8 cellular contexts compared by ENCODE assay signal in the genomic region with DNA sequence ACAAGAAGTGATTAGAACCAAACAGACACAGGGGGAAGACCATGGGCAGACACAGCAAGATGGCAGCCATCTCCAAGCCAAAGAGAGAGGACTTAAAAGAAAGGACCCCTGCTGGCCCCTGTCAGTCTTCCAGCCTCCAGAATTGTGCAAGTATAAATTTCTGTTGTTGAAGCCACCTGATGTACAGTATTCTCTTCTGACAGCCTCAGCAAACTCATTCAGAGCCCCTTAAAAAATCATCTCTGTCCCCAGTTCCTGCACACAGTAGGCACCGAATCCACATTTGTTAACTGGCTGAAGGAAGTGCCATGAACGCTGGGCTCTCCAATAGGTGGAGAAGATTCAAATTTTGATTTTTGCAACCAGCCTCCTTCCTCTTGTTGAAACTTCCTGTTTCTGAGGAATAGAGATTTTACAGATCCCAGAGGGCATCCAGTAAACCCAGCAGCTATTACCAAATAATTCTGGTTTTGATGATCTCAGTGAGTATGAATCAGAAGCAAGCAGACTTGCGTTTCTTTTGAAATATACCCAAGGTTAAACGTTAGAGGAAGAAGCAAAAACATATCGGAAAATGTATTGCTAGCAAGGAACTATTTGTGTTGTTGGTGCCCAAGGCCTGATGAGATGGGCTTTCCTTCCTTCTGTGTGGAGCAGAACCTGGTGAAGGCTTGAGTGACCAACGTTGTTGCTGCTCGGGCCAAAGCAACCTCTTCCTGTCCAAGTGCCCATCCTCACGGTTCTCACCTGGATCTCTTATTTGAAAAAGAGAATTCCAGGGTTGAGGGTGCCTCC. TPM values are rescaled to one million over a fixed set of nuclear protein-coding genes. Genes with fewer than 3 reads are reported as not detected.
DNase-seq lines count a peak whose midpoint lies in the region; ATAC-seq and TF ChIP-seq lines count a peak whose summit lies in the region.

No MANE protein-coding gene starts in this region.

- H3K4me3 Mint-ChIP-seq in naive thymus-derived CD4-positive, alpha-beta T cell = peak overlapping the region in 1 of 10 donors; percentile 10

- peak; percentile 10 for TF ChIP-seq CTCF in choroid plexus epithelial cell (conservative IDR thresholded peaks at IDR 0.05; ENCODE audit: low read depth, low read length)
- TF ChIP-seq CTCF in GM10248 (IDR thresholded peaks at IDR 0.05; ENCODE audit: control extremely low read depth, extremely low read depth, low read depth, missing control alignments) = no peak

- H3K36me3 ChIP-seq in naive thymus-derived CD4-positive, alpha-beta T cell (ENCODE audit: control insufficient read depth in 2 of 3, insufficient read depth in 3 of 3, low read length in 3 of 3) = no peaks in the 10 kb centered on the region

- H3K27me3 ChIP-seq in naive thymus-derived CD4-positive, alpha-beta T cell (ENCODE audit: control insufficient read depth in 2 of 2, insufficient read depth in 2 of 2, low read length in 2 of 2) = no peaks in the 10 kb centered on the region

- no peak overlapping the region for H3K27ac ChIP-seq in naive thymus-derived CD4-positive, alpha-beta T cell (ENCODE audit: low read depth, low read length)

- peaks cover 0 to 4% (median 0%) of the 10 kb centered on the region in 5 donors for H3K36me3 Mint-ChIP-seq in naive thymus-derived CD4-positive, alpha-beta T cell

- peaks cover 0 to 57% (median 0%) of the 10 kb centered on the region in 7 donors for H3K4me1 Mint-ChIP-seq in naive thymus-derived CD4-positive, alpha-beta T cell

- peaks cover 0 to 2% (median 0%) of the 10 kb centered on the region in 11 donors for H3K9me3 Mint-ChIP-seq in naive thymus-derived CD4-positive, alpha-beta T cell

- H3K4me1 ChIP-seq in naive thymus-derived CD4-positive, alpha-beta T cell (ENCODE audit: control insufficient read depth in 2 of 2, insufficient read depth in 2 of 2, low read length in 2 of 2) = no peaks in the 10 kb centered on the region

- peak; percentile 67 for ATAC-seq in naive thymus-derived CD4-positive, alpha-beta T cell
- ATAC-seq in GM18873 (IDR thresholded peaks at IDR 0.05; ENCODE audit: low FRiP score, unreplicated experiment) = no peak

- H3K27me3 Mint-ChIP-seq in naive thymus-derived CD4-positive, alpha-beta T cell = no peaks in the 10 kb centered on the region

- intact Hi-C loops in naive thymus-derived CD4-positive, alpha-beta T cell (cut with micrococcal nuclease) = loop anchor here in 1 of 2 donors (2.0 kb wide), 1 partner anchor 23 kb away; no protein-coding TSS in a partner anchor

- H3K4me3 ChIP-seq in choroid plexus epithelial cell (ENCODE audit: low read depth, low read length) = no peak overlapping the region
- no peak overlapping the region for H3K4me3 ChIP-seq in naive thymus-derived CD4-positive, alpha-beta T cell (ENCODE audit: low read length)

- DNase-seq in EH (ENCODE audit: low read depth) = peak; percentile 87
- DNase-seq in NOMO-1 treated with dmso at 0.1 percent for 144 hours (lab: John Stamatoyannopoulos, UW; ENCODE audit: unreplicated experiment) = peak; percentile 81
- DNase-seq in choroid plexus epithelial cell (ENCODE audit: low read depth) = peak; percentile 89
- DNase-seq in naive thymus-derived CD4-positive, alpha-beta T cell = no peak
- DNase-seq in GM10248 (ENCODE audit: extremely low spot score) = no peak
- no peak for DNase-seq in HUDEP-2 (lab: John Stamatoyannopoulos, UW; ENCODE audit: unreplicated experiment in 76 of 76)
- DNase-seq in GM19240 (ENCODE audit: insufficient read length, low spot score) = no peak

- peak overlapping the region in 3 of 9 donors; percentile 8 to 58 (median 32) for H3K27ac Mint-ChIP-seq in naive thymus-derived CD4-positive, alpha-beta T cell

- CTCF ChIA-PET in naive thymus-derived CD4-positive, alpha-beta T cell (lab: Charles Lee) = no interaction called here
- CTCF ChIA-PET in GM10248 (lab: Yijun Ruan, JAX) = interaction anchor here (1.0 to 1.9 kb wide), 3 partner anchors 693 to 744 kb away, joined by 3 to 5 read pairs (median 5); no protein-coding TSS in a partner anchor

- POLR2A ChIA-PET in naive thymus-derived CD4-positive, alpha-beta T cell (lab: Charles Lee) = no interaction called here
- POLR2A ChIA-PET in GM10248 (lab: Yijun Ruan, JAX) = no interaction called here

- H3K9me3 ChIP-seq in naive thymus-derived CD4-positive, alpha-beta T cell (ENCODE audit: control insufficient read depth in 2 of 3, low read length in 3 of 3) = no peaks in the 10 kb centered on the region

RNA-seq across cellular contexts. Expression of gene PLB1, which starts 47.7 kb away (rescaled TPM):
- total RNA-seq in naive thymus-derived CD4-positive, alpha-beta T cell = 1 to 10 TPM in 4 of 5 experiments, under 1 TPM in 1; 0.67 to 6.4 (median 1.2) TPM
- under 1 TPM; 0.47 to 0.79 TPM for polyA plus RNA-seq in naive thymus-derived CD4-positive, alpha-beta T cell

RNA-seq across cellular contexts. Expression of gene FOSL2, which starts 55.5 kb away (rescaled TPM):
- total RNA-seq in naive thymus-derived CD4-positive, alpha-beta T cell = 100 to 1,000 TPM in 1 of 5 experiments, 10 to 100 TPM in 2, 1 to 10 TPM in 1, under 1 TPM in 1; 0.81 to 251 (median 33.9) TPM
- 1 to 10 TPM in 1 of 2 donors, under 1 TPM in 1; 0.25 to 1.3 TPM for polyA plus RNA-seq in naive thymus-derived CD4-positive, alpha-beta T cell

Comparison
In these comparisons a context has a peak if more than half of its experiments do, and no peak if none do; other contexts are left out.
1. DNase-seq: peak in EH (single experiment), NOMO-1 treated with dmso at 0.1 percent for 144 hours (single experiment) and choroid plexus epithelial cell (single experiment); none in naive thymus-derived CD4-positive, alpha-beta T cell (0 of 9), GM10248 (single experiment), HUDEP-2 (0 of 76) and GM19240 (single experiment).